Comparison of ENCODE assay signal across 8 cellular contexts in the genomic region with DNA sequence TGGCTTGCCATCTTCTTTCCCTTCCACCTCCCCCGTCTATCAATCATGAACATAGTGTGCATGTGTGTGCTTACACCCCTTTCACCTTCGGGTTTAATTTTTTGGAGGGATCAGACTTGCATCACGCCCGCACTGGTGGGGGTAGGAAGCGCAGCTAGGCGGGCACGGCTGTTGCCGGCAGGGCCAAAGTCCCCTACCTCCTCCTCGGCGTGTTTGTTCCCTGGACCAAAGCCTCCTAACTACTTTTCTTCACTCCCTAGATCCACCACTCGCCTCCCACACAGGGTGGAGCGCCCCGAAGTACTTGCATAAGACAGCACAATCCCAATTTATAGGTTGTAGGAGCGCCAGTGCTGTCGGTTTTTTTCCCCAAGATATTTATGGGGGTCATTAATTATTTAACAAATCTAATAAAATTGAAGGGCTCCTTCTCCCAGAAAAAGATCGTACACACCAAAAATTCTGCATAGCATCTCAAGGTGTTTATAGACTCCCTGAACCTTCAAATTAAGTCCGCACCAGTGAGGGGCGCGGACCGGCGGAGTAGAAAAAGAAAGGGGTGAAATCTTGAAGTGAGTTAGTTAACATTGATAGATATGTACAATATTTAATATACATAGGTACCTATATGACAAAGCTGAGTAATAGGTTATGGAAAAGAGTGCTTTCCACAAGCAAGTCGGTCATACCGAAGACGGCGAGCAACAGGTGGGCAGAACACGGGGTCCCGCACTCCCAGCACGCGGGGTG. TPM values are rescaled to one million over a fixed set of nuclear protein-coding genes. Genes with fewer than 3 reads are reported as not detected.
DNase-seq lines count a peak whose midpoint lies in the region; ATAC-seq and TF ChIP-seq lines count a peak whose summit lies in the region.

No MANE protein-coding gene starts in this region.

- no peaks in the 10 kb centered on the region for H3K9me2 ChIP-seq in Karpas-422 (replicated peaks; ENCODE audit: insufficient read depth, low read length)

- peak overlapping the region; percentile 65 for H3K4me3 Mint-ChIP-seq in T-helper 1 cell treated with Interleukin-12 subunit alpha and Interleukin-12 subunit beta and Interleukin-4 antibody, amounts not matched to agents 30 μg/mL and 1 μg/mL, for 36 hours
- H3K4me3 Mint-ChIP-seq in WTC11: peak overlapping the region; percentile 86

- DNase-seq in T-helper 1 cell: no peak
- DNase-seq in WTC11 (ENCODE audit: low spot score): peak; percentile 36
- DNase-seq in left cardiac atrium: no peak
- no peak for DNase-seq in retinal pigment epithelial cell (ENCODE audit: low read depth)
- no peak for DNase-seq in NCI-H2107 treated with DMSO at 0.1 percent for 48 hours (lab: John Stamatoyannopoulos, UW; ENCODE audit: unreplicated experiment)
- no peak for DNase-seq in Karpas-422

- CTCF ChIA-PET in WTC11 (lab: Charles Lee): interaction anchor here (0.6 to 2.5 kb wide), 4 partner anchors 9 to 149 kb away, joined by 3 to 29 read pairs (median 4); partner anchors contain the start of gene YARS2

- no peaks in the 10 kb centered on the region for H4K20me1 ChIP-seq in Karpas-422 (ENCODE audit: insufficient read depth, low read depth, low read length)

- POLR2A ChIA-PET in WTC11 (lab: Charles Lee): interaction anchor here (0.9 to 1.2 kb wide), 3 partner anchors 24 to 140 kb away, joined by 4 to 14 read pairs (median 4); partner anchors contain the start of gene YARS2

- TF ChIP-seq CTCF in WTC11 (IDR thresholded peaks at IDR 0.05) (no peak), retinal pigment epithelial cell (conservative IDR thresholded peaks at IDR 0.05; ENCODE audit: low read depth, low read length) (peak; percentile 37)

- H3K27ac Mint-ChIP-seq in T-helper 1 cell treated with Interleukin-12 subunit alpha and Interleukin-12 subunit beta and Interleukin-4 antibody, amounts not matched to agents 30 μg/mL and 1 μg/mL, for 36 hours: no peak overlapping the region
- 0 out of 2 replicates have a peak overlapping the region, but pooled peaks have one; percentile 16 for H3K27ac Mint-ChIP-seq in WTC11

- H3K36me3 ChIP-seq in Karpas-422 (ENCODE audit: insufficient read depth, low read length): no peaks in the 10 kb centered on the region

- peaks cover 63% of the 10 kb centered on the region for H3K27me3 Mint-ChIP-seq in T-helper 1 cell treated with Interleukin-12 subunit alpha and Interleukin-12 subunit beta and Interleukin-4 antibody, amounts not matched to agents 30 μg/mL and 1 μg/mL, for 36 hours (ENCODE audit: low read depth)
- peaks cover 10% of the 10 kb centered on the region for H3K27me3 Mint-ChIP-seq in WTC11 (ENCODE audit: low read depth)

- H3K9me3 ChIP-seq in Karpas-422 (ENCODE audit: low read length): no peaks in the 10 kb centered on the region

- H3K4me1 Mint-ChIP-seq in T-helper 1 cell treated with Interleukin-12 subunit alpha and Interleukin-12 subunit beta and Interleukin-4 antibody, amounts not matched to agents 30 μg/mL and 1 μg/mL, for 36 hours (ENCODE audit: low read depth): peaks cover 6% of the 10 kb centered on the region
- H3K4me1 Mint-ChIP-seq in WTC11: peaks cover 58% of the 10 kb centered on the region

- no peak overlapping the region for H3K9ac ChIP-seq in Karpas-422 (ENCODE audit: low read length)

- peak overlapping the region; percentile 72 for H3K4me3 ChIP-seq in retinal pigment epithelial cell (ENCODE audit: low read length)
- H3K4me3 ChIP-seq in Karpas-422 (ENCODE audit: low read length): no peak overlapping the region

- no peak overlapping the region for H3K27ac ChIP-seq in Karpas-422 (ENCODE audit: low read length)

- no peaks in the 10 kb centered on the region for H3K9me3 Mint-ChIP-seq in T-helper 1 cell treated with Interleukin-12 subunit alpha and Interleukin-12 subunit beta and Interleukin-4 antibody, amounts not matched to agents 30 μg/mL and 1 μg/mL, for 36 hours
- H3K9me3 Mint-ChIP-seq in WTC11: no peaks in the 10 kb centered on the region

- H3K36me3 Mint-ChIP-seq in T-helper 1 cell treated with Interleukin-12 subunit alpha and Interleukin-12 subunit beta and Interleukin-4 antibody, amounts not matched to agents 30 μg/mL and 1 μg/mL, for 36 hours (ENCODE audit: low read depth): no peaks in the 10 kb centered on the region
- H3K36me3 Mint-ChIP-seq in WTC11: no peaks in the 10 kb centered on the region

- intact Hi-C loops in left cardiac atrium (cut with DNase I): loop anchor here (5.0 to 10.0 kb wide), 2 partner anchors 81 to 84 kb away; no protein-coding TSS in a partner anchor

- no peaks in the 10 kb centered on the region for H3K27me3 ChIP-seq in Karpas-422 (ENCODE audit: low read length)

- no peak overlapping the region for H2AFZ ChIP-seq in Karpas-422 (ENCODE audit: low read length)

- H3K79me2 ChIP-seq in Karpas-422 (ENCODE audit: low read length): no peaks in the 10 kb centered on the region

- H3K4me2 ChIP-seq in Karpas-422 (ENCODE audit: low read depth, low read length, poor library complexity, severe bottlenecking): no peak overlapping the region

- no peaks in the 10 kb centered on the region for H3K4me1 ChIP-seq in Karpas-422 (ENCODE audit: low read length)

- ATAC-seq in WTC11 (peak; percentile 3; the same call in 1 of the 2 replicates), left cardiac atrium (peak; percentile 28 to 47), HG03139 (IDR thresholded peaks at IDR 0.05; ENCODE audit: unreplicated experiment) (no peak)

TF ChIP-seq in WTC11, 78 proteins besides CTCF, POLR2A, EP300 and RAD21 (continues in another document):
- TF ChIP-seq TP53 (CRISPR knock-in tag; IDR thresholded peaks at IDR 0.05) (no peak), ZNF423 (CRISPR knock-in tag; IDR thresholded peaks at IDR 0.05) (no peak), FOXP1 (CRISPR knock-in tag; IDR thresholded peaks at IDR 0.05; ENCODE audit: borderline replicate concordance) (no peak), ESRRA (CRISPR knock-in tag; IDR thresholded peaks at IDR 0.05; ENCODE audit: borderline replicate concordance) (no peak), GABPB1 (CRISPR knock-in tag; IDR thresholded peaks at IDR 0.05) (no peak), ELF4 (CRISPR knock-in tag; IDR thresholded peaks at IDR 0.05; ENCODE audit: low read depth) (no peak), ZMAT4 (CRISPR knock-in tag; IDR thresholded peaks at IDR 0.05) (no peak), PREB (CRISPR knock-in tag; IDR thresholded peaks at IDR 0.05; ENCODE audit: borderline replicate concordance) (no peak), FOXJ3 (CRISPR knock-in tag; IDR thresholded peaks at IDR 0.05; ENCODE audit: borderline replicate concordance) (no peak), ZBTB21 (CRISPR knock-in tag; IDR thresholded peaks at IDR 0.05; ENCODE audit: borderline replicate concordance) (no peak), HMGA2 (CRISPR knock-in tag; IDR thresholded peaks at IDR 0.05) (no peak)
- TF ChIP-seq, protein P1, sequence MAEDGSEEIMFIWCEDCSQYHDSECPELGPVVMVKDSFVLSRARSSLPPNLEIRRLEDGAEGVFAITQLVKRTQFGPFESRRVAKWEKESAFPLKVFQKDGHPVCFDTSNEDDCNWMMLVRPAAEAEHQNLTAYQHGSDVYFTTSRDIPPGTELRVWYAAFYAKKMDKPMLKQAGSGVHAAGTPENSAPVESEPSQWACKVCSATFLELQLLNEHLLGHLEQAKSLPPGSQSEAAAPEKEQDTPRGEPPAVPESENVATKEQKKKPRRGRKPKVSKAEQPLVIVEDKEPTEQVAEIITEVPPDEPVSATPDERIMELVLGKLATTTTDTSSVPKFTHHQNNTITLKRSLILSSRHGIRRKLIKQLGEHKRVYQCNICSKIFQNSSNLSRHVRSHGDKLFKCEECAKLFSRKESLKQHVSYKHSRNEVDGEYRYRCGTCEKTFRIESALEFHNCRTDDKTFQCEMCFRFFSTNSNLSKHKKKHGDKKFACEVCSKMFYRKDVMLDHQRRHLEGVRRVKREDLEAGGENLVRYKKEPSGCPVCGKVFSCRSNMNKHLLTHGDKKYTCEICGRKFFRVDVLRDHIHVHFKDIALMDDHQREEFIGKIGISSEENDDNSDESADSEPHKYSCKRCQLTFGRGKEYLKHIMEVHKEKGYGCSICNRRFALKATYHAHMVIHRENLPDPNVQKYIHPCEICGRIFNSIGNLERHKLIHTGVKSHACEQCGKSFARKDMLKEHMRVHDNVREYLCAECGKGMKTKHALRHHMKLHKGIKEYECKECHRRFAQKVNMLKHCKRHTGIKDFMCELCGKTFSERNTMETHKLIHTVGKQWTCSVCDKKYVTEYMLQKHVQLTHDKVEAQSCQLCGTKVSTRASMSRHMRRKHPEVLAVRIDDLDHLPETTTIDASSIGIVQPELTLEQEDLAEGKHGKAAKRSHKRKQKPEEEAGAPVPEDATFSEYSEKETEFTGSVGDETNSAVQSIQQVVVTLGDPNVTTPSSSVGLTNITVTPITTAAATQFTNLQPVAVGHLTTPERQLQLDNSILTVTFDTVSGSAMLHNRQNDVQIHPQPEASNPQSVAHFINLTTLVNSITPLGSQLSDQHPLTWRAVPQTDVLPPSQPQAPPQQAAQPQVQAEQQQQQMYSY (CRISPR knock-in tag; IDR thresholded peaks at IDR 0.05): no peak

RNA-seq across cellular contexts. Expression of gene PKP2, which starts 0.7 kb away (rescaled TPM):
- total RNA-seq in WTC11 (2021): 21.7 to 22.0 TPM (median 21.9 TPM) in 3 replicates
- 100 to 1,000 TPM; 124 to 148 TPM for total RNA-seq in left cardiac atrium
- not detected in 2 replicates for total RNA-seq in Karpas-422 (2014; rRNA removed; shearing (Covaris generic); ENCODE audit: low replicate concordance)

Comparison
In these comparisons a context has a peak if more than half of its experiments do, and no peak if none do; other contexts are left out.
1. RNA of gene PKP2, which starts 0.7 kb away (total RNA-seq): 124 to 148 TPM in left cardiac atrium and 21.7 to 22.0 TPM in WTC11; not detected in Karpas-422; every median in the first group is over 10 times any median in the second.